In genomic region chr2:233565685-233566140, GRCh38 we compare ENCODE assay signal across 8 cellular contexts. TPM values are rescaled to one million over a fixed set of nuclear protein-coding genes. Genes with fewer than 3 reads are reported as not detected.
DNase-seq lines count a peak whose midpoint lies in the region; ATAC-seq and TF ChIP-seq lines count a peak whose summit lies in the region.

No MANE protein-coding gene starts in this region.

- H3K27me3 Mint-ChIP-seq in stimulated activated naive CD8-positive, alpha-beta T cell treated with anti-CD3 and anti-CD28 coated beads, Interleukin-15, amount 100 ng/mL, for 72 hours, result no peaks in the 10 kb centered on the region

- no peak for TF ChIP-seq EP300 in gastroesophageal sphincter (IDR thresholded peaks at IDR 0.05)

- peaks cover 0 to 4% (median 0%) of the 10 kb centered on the region in 11 experiments; a peak in 4 of 22 replicates for H3K36me3 ChIP-seq in BLaER1 treated with 17β-estradiol and CSF1 and Interleukin-3, amounts not matched to agents 10 nM and 100 nM
- H3K36me3 ChIP-seq in SJSA1 (peaks cover 10% of the 10 kb centered on the region; the same call in 1 of the 2 replicates), gastroesophageal sphincter (peaks cover 0 to 3% of the 10 kb centered on the region in 2 donors)

- H3K27me3 ChIP-seq in BLaER1 treated with 17β-estradiol and CSF1 and Interleukin-3, amounts not matched to agents 10 nM and 100 nM, result no peaks in the 10 kb centered on the region
- H3K27me3 ChIP-seq in SJSA1 (replicated peaks) (no peaks in the 10 kb centered on the region), gastroesophageal sphincter (no peaks in the 10 kb centered on the region)

- peaks cover 16% of the 10 kb centered on the region for H3K4me1 Mint-ChIP-seq in stimulated activated naive CD8-positive, alpha-beta T cell treated with anti-CD3 and anti-CD28 coated beads, Interleukin-15, amount 100 ng/mL, for 72 hours

- H3K27ac Mint-ChIP-seq in stimulated activated naive CD8-positive, alpha-beta T cell treated with anti-CD3 and anti-CD28 coated beads, Interleukin-15, amount 100 ng/mL, for 72 hours, result peak overlapping the region; percentile 99 to 100

- no peaks in the 10 kb centered on the region for H4K20me1 ChIP-seq in BLaER1 treated with 17β-estradiol and CSF1 and Interleukin-3, amounts not matched to agents 10 nM and 100 nM

- H3K4me2 ChIP-seq in BLaER1 treated with 17β-estradiol and CSF1 and Interleukin-3, amounts not matched to agents 10 nM and 100 nM, result peak overlapping the region; percentile 70 to 92 (median 84)

- no peaks in the 10 kb centered on the region for H3K9me3 Mint-ChIP-seq in stimulated activated naive CD8-positive, alpha-beta T cell treated with anti-CD3 and anti-CD28 coated beads, Interleukin-15, amount 100 ng/mL, for 72 hours

- 0 to 4% methylated on average over 4 to 6 of the region's 6 CpGs for WGBS in gastroesophageal sphincter (ENCODE audit: low coverage in 1 of 2), 2 donors

- ATAC-seq in GM21786 (IDR thresholded peaks at IDR 0.05; ENCODE audit: unreplicated experiment), result peak; percentile 17
- ATAC-seq in gastroesophageal sphincter, result no peak
- ATAC-seq in stimulated activated naive CD8-positive, alpha-beta T cell treated with anti-CD3 and anti-CD28 coated beads, Interleukin-15, amount 100 ng/mL, for 72 hours, result peak; percentile 18
- no peak for ATAC-seq in omental fat pad (ENCODE audit: low FRiP score)

- peaks cover 8 to 28% (median 17%) of the 10 kb centered on the region in 10 experiments for H3K4me1 ChIP-seq in BLaER1 treated with 17β-estradiol and CSF1 and Interleukin-3, amounts not matched to agents 10 nM and 100 nM
- H3K4me1 ChIP-seq in SJSA1 (replicated peaks), result peaks cover 12% of the 10 kb centered on the region
- peaks cover 0 to 23% (median 3%) of the 10 kb centered on the region in 3 donors for H3K4me1 ChIP-seq in gastroesophageal sphincter

- H3K4me3 ChIP-seq in BLaER1 treated with 17β-estradiol and CSF1 and Interleukin-3, amounts not matched to agents 10 nM and 100 nM, result peak overlapping the region; percentile 73 to 93 (median 84)
- peak overlapping the region; percentile 81 for H3K4me3 ChIP-seq in SJSA1
- peak overlapping the region; percentile 88 to 94 for H3K4me3 ChIP-seq in gastroesophageal sphincter

- TF ChIP-seq CTCF in gastroesophageal sphincter (IDR thresholded peaks at IDR 0.05), result no peak
- TF ChIP-seq CTCF in omental fat pad (IDR thresholded peaks at IDR 0.05), result no peak

- H3K27ac ChIP-seq in BLaER1 treated with 17β-estradiol and CSF1 and Interleukin-3, amounts not matched to agents 10 nM and 100 nM, result peak overlapping the region in 10 of 11 experiments; percentile 89 to 97 (median 94); a peak in 20 of 22 replicates
- H3K27ac ChIP-seq in SJSA1 (peak overlapping the region; percentile 95), gastroesophageal sphincter (peak overlapping the region; percentile 89 to 94 (median 91))

- no peak for DNase-seq in SJSA1 (ENCODE audit: low read depth in 1 of 2, low spot score in 2 of 2)
- DNase-seq in stimulated activated naive CD8-positive, alpha-beta T cell treated with anti-CD3 and anti-CD28 coated beads, Interleukin-15, amount 100 ng/mL, for 72 hours, result no peak
- DNase-seq in NCI-H1417 treated with DMSO at 0.1 percent for 48 hours (lab: John Stamatoyannopoulos, UW), result no peak
- no peak for DNase-seq in DMS79 (lab: John Stamatoyannopoulos, UW)
- DNase-seq in omental fat pad (ENCODE audit: low spot score), result no peak

- peak overlapping the region; percentile 88 to 98 (median 93); a peak in 21 of 22 replicates for H3K9ac ChIP-seq in BLaER1 treated with 17β-estradiol and CSF1 and Interleukin-3, amounts not matched to agents 10 nM and 100 nM

- 0 out of 22 replicates have a peak, but pooled peaks cover 0 to 3% (median 0%) of the 10 kb centered on the region in 11 experiments for H3K9me3 ChIP-seq in BLaER1 treated with 17β-estradiol and CSF1 and Interleukin-3, amounts not matched to agents 10 nM and 100 nM (replicated peaks in 1 of 11)
- H3K9me3 ChIP-seq in SJSA1 (replicated peaks), result no peaks in the 10 kb centered on the region
- no peaks in the 10 kb centered on the region for H3K9me3 ChIP-seq in gastroesophageal sphincter

- peak overlapping the region; percentile 97 to 98 for H3K4me3 Mint-ChIP-seq in stimulated activated naive CD8-positive, alpha-beta T cell treated with anti-CD3 and anti-CD28 coated beads, Interleukin-15, amount 100 ng/mL, for 72 hours

- TF ChIP-seq POLR2A in gastroesophageal sphincter (IDR thresholded peaks at IDR 0.05), result no peak

RNA-seq across cellular contexts. Expression of gene USP40, which starts 0.9 kb away (rescaled TPM):
- 25.4 and 38.0 TPM in 2 replicates for total RNA-seq in SJSA1 (2014; rRNA removed; shearing (Covaris generic))
- total RNA-seq in gastroesophageal sphincter, result 10 to 100 TPM; 13.5 to 52.6 (median 18.2) TPM
- 10 to 100 TPM; 23.4 to 50.6 (median 35.1) TPM for total RNA-seq in omental fat pad

RNA-seq across cellular contexts. Expression of gene UGT1A8, which starts 51.7 kb away (rescaled TPM):
- total RNA-seq in SJSA1 (2014; rRNA removed; shearing (Covaris generic)), result not detected in 2 replicates
- total RNA-seq in gastroesophageal sphincter (not detected), omental fat pad (not detected)

Comparison
In these comparisons a context has a peak if more than half of its experiments do, and no peak if none do; other contexts are left out.
1. ATAC-seq: peak in GM21786 (single experiment) and stimulated activated naive CD8-positive, alpha-beta T cell treated with anti-CD3 and anti-CD28 coated beads, Interleukin-15, amount 100 ng/mL, for 72 hours (single experiment); none in gastroesophageal sphincter (single experiment) and omental fat pad (single experiment).
2. Peak in every context shown above with its lines, with median percentiles within 50 percentile points of each other: H3K27ac ChIP-seq and H3K4me3 ChIP-seq.